21 cellular contexts compared by ENCODE assay signal in the genomic region with DNA sequence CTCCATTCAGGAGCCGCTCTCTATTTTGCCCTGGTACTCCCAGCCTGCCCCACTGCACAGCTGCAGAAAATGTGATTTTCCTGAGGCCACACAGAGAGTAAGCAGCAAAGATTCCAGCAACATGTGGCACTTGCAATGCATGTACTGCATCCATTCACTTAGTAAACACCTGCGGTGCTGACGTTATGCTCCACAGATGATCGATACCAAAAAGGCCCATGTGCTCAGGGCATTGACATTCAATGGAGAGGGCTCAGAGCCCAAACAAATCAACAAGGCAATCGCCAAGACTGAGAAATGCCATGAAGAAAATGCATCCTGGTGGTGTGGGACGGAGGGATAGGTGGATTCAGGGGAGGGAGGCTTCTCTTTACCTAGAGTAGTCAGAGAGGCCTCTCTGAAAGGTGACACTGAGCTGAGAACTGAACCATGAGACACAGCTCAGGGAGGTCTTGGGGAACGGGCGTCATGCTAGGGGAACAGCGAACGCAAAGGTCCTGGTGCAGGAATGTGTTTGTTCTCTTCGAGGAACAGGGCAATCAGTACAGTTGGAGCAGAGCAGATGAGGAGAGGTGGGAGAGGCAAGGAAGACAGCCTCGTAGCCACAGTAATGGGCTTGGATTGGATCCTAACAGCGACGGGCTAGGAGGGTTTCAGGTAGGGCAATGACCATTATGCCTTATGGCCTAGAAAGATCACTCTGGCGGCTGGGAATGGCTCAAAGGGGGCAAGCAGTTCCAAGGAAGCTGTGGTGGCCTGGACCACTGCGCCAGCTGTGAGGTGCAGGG. TPM values are rescaled to one million over a fixed set of nuclear protein-coding genes. Genes with fewer than 3 reads are reported as not detected.
DNase-seq lines count a peak whose midpoint lies in the region; ATAC-seq lines count a peak whose summit lies in the region.
"Had no signal": no experiment of that assay in that cellular context is flagged by ENCODE, and none has a peak within 500 bp of the region (broad histone marks: within the 10 kb centered on the region; RNA-seq: fewer than 3 reads in every experiment).

No MANE protein-coding gene starts in this region.

- 95% methylated on average over 16 of the region's 16 CpGs for WGBS in mesenchymal stem cell

- H2AFZ ChIP-seq in mesenchymal stem cell (ENCODE audit: low read depth, low read length) = no peak overlapping the region

- no peak overlapping the region for H3K4me3 ChIP-seq in mesenchymal stem cell (ENCODE audit: insufficient read depth in 1 of 2, low read depth in 1 of 2, low read length in 2 of 2)
- H3K4me3 ChIP-seq: breast epithelium, GM12878, left lung, MG63 had no signal

- no peak overlapping the region for H2BK120ac ChIP-seq in mesenchymal stem cell (ENCODE audit: low read depth, low read length)

- H3K27me3 Mint-ChIP-seq in activated T-cell treated with anti-CD3 and anti-CD28 coated beads, Interleukin-2, amount 50 U/mL, for 24 hours = no peaks in the 10 kb centered on the region
- no peaks in the 10 kb centered on the region for H3K27me3 Mint-ChIP-seq in activated T-cell treated with anti-CD3 and anti-CD28 coated beads, Interleukin-2, amount 50 U/mL, for 72 hours (ENCODE audit: low read depth)
- H3K27me3 Mint-ChIP-seq in activated T-helper 17 cell treated with anti-CD3 and anti-CD28 coated beads, Interleukin-2, amount 50 U/mL, for 72 hours = no peaks in the 10 kb centered on the region

- H3K4me3 Mint-ChIP-seq in activated T-cell treated with anti-CD3 and anti-CD28 coated beads, Interleukin-2, amount 50 U/mL, for 24 hours = no peak overlapping the region
- H3K4me3 Mint-ChIP-seq in activated T-cell treated with anti-CD3 and anti-CD28 coated beads, Interleukin-2, amount 50 U/mL, for 72 hours = no peak overlapping the region
- no peak overlapping the region for H3K4me3 Mint-ChIP-seq in activated T-helper 17 cell treated with anti-CD3 and anti-CD28 coated beads, Interleukin-2, amount 50 U/mL, for 72 hours

- H3K36me3 ChIP-seq in mesenchymal stem cell (ENCODE audit: control insufficient read depth in 1 of 2, insufficient read depth in 2 of 2, low read depth in 1 of 2, low read length in 2 of 2) = no peaks in the 10 kb centered on the region
- H3K36me3 ChIP-seq: breast epithelium, left lung, MG63 had no signal

- DNase-seq in activated T-cell treated with anti-CD3 and anti-CD28 coated beads, Interleukin-2, amount 50 U/mL, for 24 hours = peak; percentile 22
- DNase-seq in activated T-cell treated with anti-CD3 and anti-CD28 coated beads, Interleukin-2, amount 50 U/mL, for 72 hours = no peak
- no peak for DNase-seq in mesenchymal stem cell
- DNase-seq in sciatic nerve (ENCODE audit: low spot score) = no peak
- DNase-seq: activated CD4-positive, alpha-beta T cell treated with anti-CD3 and anti-CD28 coated beads, Interleukin-2, amount 50 U/mL, for 1 hour; activated gamma-delta T cell treated with Interleukin-2 at 50 U/mL for 16 hours; cortex of kidney; DMS79 treated with DMSO at 0.1 percent for 48 hours; H7; left lung; MG63; NCI-H1417 treated with DMSO at 0.1 percent for 48 hours; NCI-H510A; RPMI8226; T-helper 2 cell had no signal

- H2BK12ac ChIP-seq in mesenchymal stem cell (ENCODE audit: low read length in 2 of 2) = no peak overlapping the region

- no peak overlapping the region for H3K23ac ChIP-seq in mesenchymal stem cell (ENCODE audit: low read length in 2 of 2)

- peaks cover 22% of the 10 kb centered on the region for H3K4me1 ChIP-seq in mesenchymal stem cell (ENCODE audit: control insufficient read depth, insufficient read depth, low read depth, low read length)
- H3K4me1 ChIP-seq: breast epithelium, left lung had no signal

- no peak overlapping the region for H3K4ac ChIP-seq in mesenchymal stem cell (ENCODE audit: low read depth in 1 of 2, low read length in 2 of 2)

- no peak overlapping the region for H2BK5ac ChIP-seq in mesenchymal stem cell (ENCODE audit: low read depth, low read length, poor library complexity, severe bottlenecking)

- no peaks in the 10 kb centered on the region for H3K9me3 ChIP-seq in mesenchymal stem cell (ENCODE audit: control insufficient read depth, low read length)
- H3K9me3 ChIP-seq: breast epithelium, left lung, MG63 had no signal

- H2AK5ac ChIP-seq in mesenchymal stem cell (ENCODE audit: low read length, severe bottlenecking) = peak overlapping the region; percentile 50

- H4K8ac ChIP-seq in mesenchymal stem cell (ENCODE audit: low read length) = no peak overlapping the region

- H3K4me2 ChIP-seq in mesenchymal stem cell (ENCODE audit: low read length, poor library complexity, severe bottlenecking) = no peak overlapping the region

- H3K4me1 Mint-ChIP-seq in activated T-cell treated with anti-CD3 and anti-CD28 coated beads, Interleukin-2, amount 50 U/mL, for 24 hours (ENCODE audit: low read depth) = peaks cover 42% of the 10 kb centered on the region
- H3K4me1 Mint-ChIP-seq in activated T-cell treated with anti-CD3 and anti-CD28 coated beads, Interleukin-2, amount 50 U/mL, for 72 hours (ENCODE audit: low read depth) = peaks cover 44% of the 10 kb centered on the region
- H3K4me1 Mint-ChIP-seq in activated T-helper 17 cell treated with anti-CD3 and anti-CD28 coated beads, Interleukin-2, amount 50 U/mL, for 72 hours = peaks cover 22% of the 10 kb centered on the region

- H3K27ac ChIP-seq in mesenchymal stem cell (ENCODE audit: low read length, poor library complexity, severe bottlenecking) = no peak overlapping the region
- H3K27ac ChIP-seq: breast epithelium, left lung had no signal

- no peak overlapping the region for H4K91ac ChIP-seq in mesenchymal stem cell (ENCODE audit: low read length)

- H3K27me3 ChIP-seq in mesenchymal stem cell (ENCODE audit: control insufficient read depth in 1 of 2, insufficient read depth in 1 of 2, low read length in 2 of 2) = no peaks in the 10 kb centered on the region
- H3K27me3 ChIP-seq: breast epithelium, left lung, MG63 had no signal

- H2BK15ac ChIP-seq in mesenchymal stem cell (ENCODE audit: low read depth, poor library complexity, severe bottlenecking) = no peak overlapping the region

- no peak overlapping the region for H3K18ac ChIP-seq in mesenchymal stem cell (ENCODE audit: low read depth in 1 of 2, low read length in 2 of 2)

- no peaks in the 10 kb centered on the region for H3K79me1 ChIP-seq in mesenchymal stem cell (replicated peaks; ENCODE audit: low read length, poor library complexity, severe bottlenecking)

- intact Hi-C loops in sciatic nerve (cut with DNase I) = no loop called here

- no peak for ATAC-seq in activated T-cell treated with anti-CD3 and anti-CD28 coated beads, Interleukin-2, amount 50 U/mL, for 72 hours (replicated peaks in 1 of 2)
- no peak for ATAC-seq in activated T-helper 17 cell treated with anti-CD3 and anti-CD28 coated beads, Interleukin-2, amount 50 U/mL, for 72 hours (replicated peaks)
- ATAC-seq in sciatic nerve (peak; percentile 24), GM19324 (IDR thresholded peaks at IDR 0.05; ENCODE audit: low FRiP score, unreplicated experiment) (no peak), GM18520 (IDR thresholded peaks at IDR 0.05; ENCODE audit: unreplicated experiment) (no peak), GM21528 (IDR thresholded peaks at IDR 0.05; ENCODE audit: low FRiP score, unreplicated experiment) (no peak)
- ATAC-seq: GM12878, left lung had no signal

- H3K9ac ChIP-seq in mesenchymal stem cell (ENCODE audit: low read length) = no peak overlapping the region

- H3K14ac ChIP-seq in mesenchymal stem cell (ENCODE audit: low read length in 2 of 2) = no peak overlapping the region

- no peaks in the 10 kb centered on the region for H3K9me3 Mint-ChIP-seq in activated T-cell treated with anti-CD3 and anti-CD28 coated beads, Interleukin-2, amount 50 U/mL, for 24 hours
- no peaks in the 10 kb centered on the region for H3K9me3 Mint-ChIP-seq in activated T-cell treated with anti-CD3 and anti-CD28 coated beads, Interleukin-2, amount 50 U/mL, for 72 hours
- H3K9me3 Mint-ChIP-seq in activated T-helper 17 cell treated with anti-CD3 and anti-CD28 coated beads, Interleukin-2, amount 50 U/mL, for 72 hours = no peaks in the 10 kb centered on the region

- no peaks in the 10 kb centered on the region for H3K36me3 Mint-ChIP-seq in activated T-cell treated with anti-CD3 and anti-CD28 coated beads, Interleukin-2, amount 50 U/mL, for 24 hours (ENCODE audit: low read depth)
- no peaks in the 10 kb centered on the region for H3K36me3 Mint-ChIP-seq in activated T-cell treated with anti-CD3 and anti-CD28 coated beads, Interleukin-2, amount 50 U/mL, for 72 hours (ENCODE audit: insufficient read depth in 2 of 2)
- H3K36me3 Mint-ChIP-seq in activated T-helper 17 cell treated with anti-CD3 and anti-CD28 coated beads, Interleukin-2, amount 50 U/mL, for 72 hours (ENCODE audit: low read depth) = no peaks in the 10 kb centered on the region

- H3K27ac Mint-ChIP-seq in activated T-cell treated with anti-CD3 and anti-CD28 coated beads, Interleukin-2, amount 50 U/mL, for 24 hours = no peak overlapping the region
- H3K27ac Mint-ChIP-seq in activated T-cell treated with anti-CD3 and anti-CD28 coated beads, Interleukin-2, amount 50 U/mL, for 72 hours = no peak overlapping the region
- peak overlapping the region; percentile 17 for H3K27ac Mint-ChIP-seq in activated T-helper 17 cell treated with anti-CD3 and anti-CD28 coated beads, Interleukin-2, amount 50 U/mL, for 72 hours

RNA-seq across cellular contexts. Expression of gene DUSP5, which starts 35.2 kb away (rescaled TPM):
- 100 to 1,000 TPM; 122 to 242 TPM for total RNA-seq in activated T-cell treated with anti-CD3 and anti-CD28 coated beads, Interleukin-2, amount 50 U/mL, for 72 hours
- total RNA-seq in activated T-helper 17 cell treated with anti-CD3 and anti-CD28 coated beads, Interleukin-2, amount 50 U/mL, for 72 hours = 100 to 1,000 TPM in 1 of 2 donors, 10 to 100 TPM in 1; 43.2 to 107 TPM
- polyA plus RNA-seq in mesenchymal stem cell (2013, experiment 1 of 2) = 4.4 TPM
- 4.4 TPM for polyA plus RNA-seq in mesenchymal stem cell (2013, experiment 2 of 2)
- total RNA-seq in sciatic nerve = 53.5 TPM
